Comparison of ENCODE assay signal across 8 cellular contexts in genomic region chr6:34719646-34720045, GRCh38. TPM values are rescaled to one million over a fixed set of nuclear protein-coding genes. Genes with fewer than 3 reads are reported as not detected.
DNase-seq lines count a peak whose midpoint lies in the region; ATAC-seq, FAIRE-seq and TF ChIP-seq lines count a peak whose summit lies in the region.
"Not testable (repeated sequence)": the region's sequence is repeated elsewhere in the genome, so short reads cannot be mapped to it uniquely, and the experiment has no call there.

No MANE protein-coding gene starts in this region.

- H3K9ac ChIP-seq in Karpas-422 (ENCODE audit: low read length); K562 (ENCODE audit: insufficient read depth in 1 of 2, low read depth in 2 of 2, low read length in 2 of 2): not testable (repeated sequence)

- H3K27ac Mint-ChIP-seq in GM23338 = not testable (repeated sequence)
- peak overlapping the region; percentile 100 for H3K27ac Mint-ChIP-seq in mesothelial cell of epicardium

- not testable (repeated sequence) for H3K36me3 Mint-ChIP-seq in GM23338 (ENCODE audit: low read depth); mesothelial cell of epicardium

- not testable (repeated sequence) for BruUV-seq in K562 (replicated peaks; lab: Mats Ljungman, UMichigan)

- not testable (repeated sequence) for TF ChIP-seq EP300 in K562 (IDR thresholded peaks at IDR 0.05; ENCODE audit: low read length)

- H3K79me2 ChIP-seq in GM23338 (replicated peaks; ENCODE audit: insufficient read depth); Karpas-422 (ENCODE audit: low read length); K562 (ENCODE audit: control insufficient read depth, insufficient read depth, low read length): not testable (repeated sequence)

- H3K9me3 Mint-ChIP-seq in GM23338, mesothelial cell of epicardium: not testable (repeated sequence)

- H3F3A ChIP-seq in GM23338 (replicated peaks; ENCODE audit: low read depth) = not testable (repeated sequence)

- H3K27me3 ChIP-seq in GM23338 (ENCODE audit: insufficient read depth); Karpas-422 (ENCODE audit: low read length); SJCRH30; K562 (ENCODE audit: control insufficient read depth in 2 of 2, insufficient read depth in 2 of 2, low read length in 2 of 2); foreskin keratinocyte; upper lobe of right lung: not testable (repeated sequence)

- FAIRE-seq in K562 (lab: Jason Lieb, UNC) = not testable (repeated sequence)

- not testable (repeated sequence) for TF ChIP-seq CTCF in 22Rv1 (IDR thresholded peaks at IDR 0.05); GM23338 (conservative IDR thresholded peaks at IDR 0.05; ENCODE audit: low read depth in 2 of 2); K562 (IDR thresholded peaks at IDR 0.05 in 2 of 3, conservative IDR thresholded peaks at IDR 0.05 in 1 of 3; ENCODE audit: insufficient read depth in 2 of 3, low read depth in 1 of 3, low read length in 3 of 3); foreskin keratinocyte (conservative IDR thresholded peaks at IDR 0.05); mesothelial cell of epicardium (IDR thresholded peaks at IDR 0.05; ENCODE audit: unreplicated experiment); upper lobe of right lung (IDR thresholded peaks at IDR 0.05)

- CTCF ChIA-PET in K562 (lab: Yijun Ruan, JAX; ENCODE audit: low intra/inter-chr PET ratio) = not testable (repeated sequence)

- H3K4me1 Mint-ChIP-seq in GM23338 (peaks cover 22% of the 10 kb centered on the region), mesothelial cell of epicardium (peaks cover 30% of the 10 kb centered on the region)

- TF ChIP-seq POLR2A in K562 (conservative IDR thresholded peaks at IDR 0.05) = not testable (repeated sequence)

- not testable (repeated sequence) for ATAC-seq in GM23338, K562, foreskin keratinocyte, upper lobe of right lung

- DNase-seq in GM23338 (ENCODE audit: low spot score); Karpas-422; K562 (ENCODE audit: extremely low read depth in 1 of 4, low spot score in 3 of 4); foreskin keratinocyte; upper lobe of right lung: not testable (repeated sequence)
- DNase-seq in SJCRH30 (peak in 1 of 2 experiments; percentile 36), mesothelial cell of epicardium (ENCODE audit: low spot score in 2 of 2, unreplicated experiment in 2 of 2) (peak in 1 of 2 experiments; percentile 53)

- H3K9me3 ChIP-seq in Karpas-422 (ENCODE audit: low read length); SJCRH30 (replicated peaks); K562 (replicated peaks; ENCODE audit: control insufficient read depth, insufficient read depth, low read depth, low read length); upper lobe of right lung: not testable (repeated sequence)

- not testable (repeated sequence) for H3K9me2 ChIP-seq in GM23338 (ENCODE audit: insufficient read depth); Karpas-422 (replicated peaks; ENCODE audit: insufficient read depth, low read length)

- not testable (repeated sequence) for H3K9me1 ChIP-seq in K562 (ENCODE audit: control insufficient read depth, insufficient read depth, low read length)

- intact Hi-C loops in K562 (cut with micrococcal nuclease); upper lobe of right lung (cut with DNase I): not testable (repeated sequence)

- peak overlapping the region; percentile 58; the same call in 1 of the 2 replicates for H2AFZ ChIP-seq in GM23338
- not testable (repeated sequence) for H2AFZ ChIP-seq in Karpas-422 (ENCODE audit: low read length); K562 (ENCODE audit: low read depth, low read length)

- H3K4me3 ChIP-seq in GM23338; Karpas-422 (ENCODE audit: low read length); K562; upper lobe of right lung: not testable (repeated sequence)
- H3K4me3 ChIP-seq in SJCRH30 = peak overlapping the region; percentile 42

- TF ChIP-seq RAD21 in K562 (CRISPR knock-in tag; conservative IDR thresholded peaks at IDR 0.05 in 1 of 2, IDR thresholded peaks at IDR 0.05 in 1 of 2) = not testable (repeated sequence)

- peak overlapping the region; percentile 55 for H3K4me3 Mint-ChIP-seq in GM23338
- peak overlapping the region; percentile 28 for H3K4me3 Mint-ChIP-seq in mesothelial cell of epicardium

- H4K20me1 ChIP-seq in GM23338 (replicated peaks; ENCODE audit: insufficient read depth); Karpas-422 (ENCODE audit: insufficient read depth, low read depth, low read length); K562 (replicated peaks; ENCODE audit: control insufficient read depth, insufficient read depth, low read length): not testable (repeated sequence)

- H3K27ac ChIP-seq in 22Rv1 (peak overlapping the region; percentile 74), GM23338 (ENCODE audit: low read depth) (peak overlapping the region; percentile 57; the same call in 1 of the 2 replicates), SJCRH30 (peak overlapping the region; percentile 40), foreskin keratinocyte (peak overlapping the region; percentile 92), upper lobe of right lung (peak overlapping the region; percentile 47)
- H3K27ac ChIP-seq in Karpas-422 (ENCODE audit: low read length); K562 (ENCODE audit: extremely low read depth, low read depth, low read length): not testable (repeated sequence)

- POLR2A ChIA-PET in K562 (lab: Yijun Ruan, JAX) = not testable (repeated sequence)

- not testable (repeated sequence) for H3K4me1 ChIP-seq in GM23338 (ENCODE audit: insufficient read depth); SJCRH30; upper lobe of right lung
- peaks cover 16% of the 10 kb centered on the region for H3K4me1 ChIP-seq in Karpas-422 (ENCODE audit: low read length)
- peaks cover 8 to 15% of the 10 kb centered on the region in 2 experiments; a peak in 4 of 5 replicates for H3K4me1 ChIP-seq in K562 (replicated peaks in 1 of 2; ENCODE audit: control insufficient read depth in 2 of 2, insufficient read depth in 2 of 2, low read length in 2 of 2)
- peaks cover 36% of the 10 kb centered on the region for H3K4me1 ChIP-seq in foreskin keratinocyte

- peak overlapping the region; percentile 68 for H3K4me2 ChIP-seq in GM23338
- H3K4me2 ChIP-seq in Karpas-422 (ENCODE audit: low read depth, low read length, poor library complexity, severe bottlenecking) = peak overlapping the region; percentile 56
- H3K4me2 ChIP-seq in K562 (ENCODE audit: insufficient read depth, low read length) = not testable (repeated sequence)

- in situ Hi-C loops in K562 (cut with MboI) = not testable (repeated sequence)

- not testable (repeated sequence) for H3K36me3 ChIP-seq in GM23338 (ENCODE audit: insufficient read depth); Karpas-422 (ENCODE audit: insufficient read depth, low read length); SJCRH30; K562 (ENCODE audit: control insufficient read depth, insufficient read depth, low read length); upper lobe of right lung

- H3K27me3 Mint-ChIP-seq in GM23338 (ENCODE audit: insufficient read depth, low read depth, poor library complexity); mesothelial cell of epicardium (ENCODE audit: low read depth): not testable (repeated sequence)

- no CpG with 5 or more reads among the region's 9 CpGs for WGBS in K562 (ENCODE audit: insufficient coverage, low coverage, missing lambda C conversion rate)

RNA-seq across cellular contexts. Expression of gene ILRUN, which starts 23.1 kb away (rescaled TPM):
- 76.4 and 80.1 TPM in 2 replicates for total RNA-seq in GM23338 (2014; rRNA removed; shearing (Covaris generic))
- polyA plus RNA-seq in GM23338 (2016; fragmentation: Nextera tagmentation; extraction: Ambion mirVana) = 17.6 and 19.2 TPM in 2 replicates
- total RNA-seq in Karpas-422 (2014; rRNA removed; shearing (Covaris generic); ENCODE audit: low replicate concordance) = 28.8 and 33.9 TPM in 2 replicates
- total RNA-seq in SJCRH30 (2014; rRNA removed; shearing (Covaris generic)) = 41.4 and 43.3 TPM in 2 replicates
- 46.7 and 47.2 TPM in 2 replicates for total RNA-seq in K562 (2011; cell fraction: chromatin; rRNA removed; ENCODE audit: low replicate concordance)
- 30.2 and 32.0 TPM in 2 replicates for total RNA-seq in K562 (2011; cell fraction: nucleolus; rRNA removed)
- total RNA-seq in K562 (2011; cell fraction: nucleoplasm; rRNA removed) = 38.8 and 48.2 TPM in 2 replicates
- total RNA-seq in K562 (2014; rRNA removed) = 35.7 and 44.7 TPM in 2 replicates
- total RNA-seq in K562 (2014; rRNA removed; fragmentation: Illumina TruSeq; extraction: Trizol) = 54.9 and 57.6 TPM in 2 replicates
- total RNA-seq in K562 (2015; rRNA removed; fragmentation: Illumina TruSeq; extraction: Trizol) = 53.4 and 55.0 TPM in 2 replicates
- 74.5 and 78.9 TPM in 2 replicates for total RNA-seq in K562 (2021)
- polyA plus RNA-seq in K562 (2011; rRNA removed) = 62.1 and 66.1 TPM in 2 replicates
- 53.1 and 62.6 TPM in 2 replicates for polyA plus RNA-seq in K562 (2011; cell fraction: cytosol; rRNA removed)
- polyA plus RNA-seq in K562 (2011; cell fraction: nucleus; rRNA removed) = 26.0 and 30.3 TPM in 2 replicates
- polyA plus RNA-seq in K562 (2012) = 75.6 and 76.6 TPM in 2 replicates
- 70.0 and 74.7 TPM in 2 replicates for polyA plus RNA-seq in K562 (2014; fragmentation: Illumina TruSeq; extraction: Trizol)
- polyA plus RNA-seq in K562 (2014; fragmentation: Nextera tagmentation; extraction: Ambion mirVana) = 10 to 100 TPM; 24.9 to 30.7 TPM
- 42.8 and 44.2 TPM in 2 replicates for polyA plus RNA-seq in K562 (2014; rRNA removed)
- 88.9 and 93.9 TPM in 2 replicates for polyA minus RNA-seq in K562 (2011; rRNA and poly(A)+ RNA removed)
- polyA minus RNA-seq in K562 (2011; cell fraction: cytosol; rRNA and poly(A)+ RNA removed) = 48.1 and 57.5 TPM in 2 replicates
- 12.9 and 20.4 TPM in 2 replicates for polyA minus RNA-seq in K562 (2011; cell fraction: nucleus; rRNA and poly(A)+ RNA removed)
- total RNA-seq in foreskin keratinocyte = 64.5 and 64.9 TPM in 2 replicates
- 41.3 and 45.0 TPM in 2 replicates for polyA plus RNA-seq in foreskin keratinocyte
- total RNA-seq in mesothelial cell of epicardium = 55.6 to 61.0 TPM (median 59.4 TPM) in 3 replicates
- 101 TPM for total RNA-seq in upper lobe of right lung

RNA-seq across cellular contexts. Expression of gene SNRPC, which starts 37.7 kb away (rescaled TPM):
- 121 and 163 TPM in 2 replicates for total RNA-seq in GM23338 (2014; rRNA removed; shearing (Covaris generic))
- polyA plus RNA-seq in GM23338 (2016; fragmentation: Nextera tagmentation; extraction: Ambion mirVana) = 385 and 415 TPM in 2 replicates
- total RNA-seq in Karpas-422 (2014; rRNA removed; shearing (Covaris generic); ENCODE audit: low replicate concordance) = 117 and 119 TPM in 2 replicates
- 224 and 233 TPM in 2 replicates for total RNA-seq in SJCRH30 (2014; rRNA removed; shearing (Covaris generic))
- total RNA-seq in K562 (2011; cell fraction: chromatin; rRNA removed; ENCODE audit: low replicate concordance) = 34.0 and 37.5 TPM in 2 replicates
- total RNA-seq in K562 (2011; cell fraction: nucleolus; rRNA removed) = 54.7 and 59.2 TPM in 2 replicates
- 62.7 and 69.1 TPM in 2 replicates for total RNA-seq in K562 (2011; cell fraction: nucleoplasm; rRNA removed)
- total RNA-seq in K562 (2014; rRNA removed) = 500 and 634 TPM in 2 replicates
- 430 and 439 TPM in 2 replicates for total RNA-seq in K562 (2014; rRNA removed; fragmentation: Illumina TruSeq; extraction: Trizol)
- total RNA-seq in K562 (2015; rRNA removed; fragmentation: Illumina TruSeq; extraction: Trizol) = 488 and 508 TPM in 2 replicates
- total RNA-seq in K562 (2021) = 415 and 433 TPM in 2 replicates
- 495 and 598 TPM in 2 replicates for polyA plus RNA-seq in K562 (2011; rRNA removed)
- polyA plus RNA-seq in K562 (2011; cell fraction: cytosol; rRNA removed) = 883 and 1,009 TPM in 2 replicates
- polyA plus RNA-seq in K562 (2011; cell fraction: nucleus; rRNA removed) = 165 and 174 TPM in 2 replicates
- polyA plus RNA-seq in K562 (2012) = 407 and 437 TPM in 2 replicates
- 868 and 905 TPM in 2 replicates for polyA plus RNA-seq in K562 (2014; fragmentation: Illumina TruSeq; extraction: Trizol)
- 100 to 1,000 TPM; 697 to 889 TPM for polyA plus RNA-seq in K562 (2014; fragmentation: Nextera tagmentation; extraction: Ambion mirVana)
- 808 and 854 TPM in 2 replicates for polyA plus RNA-seq in K562 (2014; rRNA removed)
- 218 and 228 TPM in 2 replicates for polyA minus RNA-seq in K562 (2011; rRNA and poly(A)+ RNA removed)
- 104 and 122 TPM in 2 replicates for polyA minus RNA-seq in K562 (2011; cell fraction: cytosol; rRNA and poly(A)+ RNA removed)
- polyA minus RNA-seq in K562 (2011; cell fraction: nucleus; rRNA and poly(A)+ RNA removed) = 21.0 and 35.1 TPM in 2 replicates
- total RNA-seq in foreskin keratinocyte = 175 and 196 TPM in 2 replicates
- 276 and 300 TPM in 2 replicates for polyA plus RNA-seq in foreskin keratinocyte
- total RNA-seq in mesothelial cell of epicardium = 112 to 113 TPM (median 113 TPM) in 3 replicates
- 53.5 TPM for total RNA-seq in upper lobe of right lung
